Comparison of ENCODE assay signal across 22 cellular contexts in genomic region chr12:83322816-83323215, GRCh38.
"Had no signal": no experiment of that assay in that cellular context is flagged by ENCODE, and none has a peak within 500 bp of the region (broad histone marks: within the 10 kb centered on the region; RNA-seq: fewer than 3 reads in every experiment).

No MANE protein-coding gene starts in this region.

- DNase-seq: effector memory CD8-positive, alpha-beta T cell; foreskin fibroblast; immature natural killer cell; left ventricle myocardium inferior; mesenchymal stem cell; midbrain; occipital lobe; right lobe of liver; stimulated activated CD4-positive, alpha-beta T cell treated with anti-CD3 and anti-CD28 coated beads, Interleukin-4, amount 100 ng/mL, for 1 hour; stimulated activated CD8-positive, alpha-beta memory T cell treated with anti-CD3 and anti-CD28 coated beads, Interleukin-4, amount 100 ng/mL, for 48 hours; testis had no signal

- H3K4me1 ChIP-seq: parathyroid adenoma, prostate gland, right lobe of liver, testis, tibial nerve had no signal

- H3K9me3 ChIP-seq: esophagus muscularis mucosa, gastroesophageal sphincter, prostate gland, right lobe of liver, testis, tibial nerve had no signal

- H3K9me3 Mint-ChIP-seq: effector memory CD8-positive, alpha-beta T cell had no signal

- H3K4me3 ChIP-seq: esophagus muscularis mucosa, gastroesophageal sphincter, left ventricle myocardium inferior, lung, prostate gland, right lobe of liver, testis, tibial nerve had no signal

- H3K79me2 ChIP-seq: parathyroid adenoma had no signal

- H3K4me3 Mint-ChIP-seq: dendritic cell treated with granulocyte-macrophage colony-stimulating factor and Interleukin-4, amounts not matched to agents 40 ng/mL and 50 ng/mL, for 4 days; effector memory CD8-positive, alpha-beta T cell; immature natural killer cell; natural killer cell treated with Interleukin-12 subunit alpha and Interleukin-12 subunit beta and Interleukin-15 and Interleukin-18, amount 100 ng/mL, for 72 hours; stimulated activated effector memory CD8-positive, alpha-beta T cell treated with anti-CD3 and anti-CD28 coated beads, Interleukin-12 subunit alpha, Interleukin-12 subunit beta, amount 100 ng/mL, for 72 hours; stimulated activated naive CD8-positive, alpha-beta T cell treated with anti-CD3 and anti-CD28 coated beads, Interleukin-15, Interleukin-2, amounts not matched to agents 100 ng/mL and 50 ng/mL, for 24 hours had no signal

- H3K27ac ChIP-seq: epithelial cell of prostate, esophagus muscularis mucosa, gastroesophageal sphincter, left ventricle myocardium inferior, parathyroid adenoma, prostate gland, right lobe of liver, testis, tibial nerve had no signal

- H3K27ac Mint-ChIP-seq: dendritic cell treated with granulocyte-macrophage colony-stimulating factor and Interleukin-4, amounts not matched to agents 40 ng/mL and 50 ng/mL, for 4 days; effector memory CD8-positive, alpha-beta T cell; immature natural killer cell; natural killer cell treated with Interleukin-12 subunit alpha and Interleukin-12 subunit beta and Interleukin-15 and Interleukin-18, amount 100 ng/mL, for 72 hours; stimulated activated effector memory CD8-positive, alpha-beta T cell treated with anti-CD3 and anti-CD28 coated beads, Interleukin-12 subunit alpha, Interleukin-12 subunit beta, amount 100 ng/mL, for 72 hours; stimulated activated naive CD8-positive, alpha-beta T cell treated with anti-CD3 and anti-CD28 coated beads, Interleukin-15, Interleukin-2, amounts not matched to agents 100 ng/mL and 50 ng/mL, for 24 hours had no signal

- H3K27me3 Mint-ChIP-seq: dendritic cell treated with granulocyte-macrophage colony-stimulating factor and Interleukin-4, amounts not matched to agents 40 ng/mL and 50 ng/mL, for 4 days; effector memory CD8-positive, alpha-beta T cell; natural killer cell treated with Interleukin-12 subunit alpha and Interleukin-12 subunit beta and Interleukin-15 and Interleukin-18, amount 100 ng/mL, for 72 hours; stimulated activated naive CD8-positive, alpha-beta T cell treated with anti-CD3 and anti-CD28 coated beads, Interleukin-15, Interleukin-2, amounts not matched to agents 100 ng/mL and 50 ng/mL, for 24 hours had no signal

- H3K36me3 ChIP-seq: esophagus muscularis mucosa, gastroesophageal sphincter, left ventricle myocardium inferior, prostate gland, right lobe of liver, tibial nerve had no signal

- H3K27me3 ChIP-seq: esophagus muscularis mucosa, gastroesophageal sphincter, right lobe of liver, testis, tibial nerve had no signal

- ATAC-seq: effector memory CD8-positive, alpha-beta T cell; gastroesophageal sphincter; natural killer cell treated with Interleukin-12 subunit alpha and Interleukin-12 subunit beta and Interleukin-15 and Interleukin-18, amount 100 ng/mL, for 72 hours; right lobe of liver; stimulated activated effector memory CD8-positive, alpha-beta T cell treated with anti-CD3 and anti-CD28 coated beads, Interleukin-12 subunit alpha, Interleukin-12 subunit beta, amount 100 ng/mL, for 72 hours had no signal

- H3K36me3 Mint-ChIP-seq: immature natural killer cell; natural killer cell treated with Interleukin-12 subunit alpha and Interleukin-12 subunit beta and Interleukin-15 and Interleukin-18, amount 100 ng/mL, for 72 hours; stimulated activated effector memory CD8-positive, alpha-beta T cell treated with anti-CD3 and anti-CD28 coated beads, Interleukin-12 subunit alpha, Interleukin-12 subunit beta, amount 100 ng/mL, for 72 hours had no signal

- H3K4me1 Mint-ChIP-seq: immature natural killer cell; stimulated activated effector memory CD8-positive, alpha-beta T cell treated with anti-CD3 and anti-CD28 coated beads, Interleukin-12 subunit alpha, Interleukin-12 subunit beta, amount 100 ng/mL, for 72 hours had no signal

- H2AFZ ChIP-seq: parathyroid adenoma had no signal
